Comparison of ENCODE assay signal across 8 cellular contexts in the genomic region with DNA sequence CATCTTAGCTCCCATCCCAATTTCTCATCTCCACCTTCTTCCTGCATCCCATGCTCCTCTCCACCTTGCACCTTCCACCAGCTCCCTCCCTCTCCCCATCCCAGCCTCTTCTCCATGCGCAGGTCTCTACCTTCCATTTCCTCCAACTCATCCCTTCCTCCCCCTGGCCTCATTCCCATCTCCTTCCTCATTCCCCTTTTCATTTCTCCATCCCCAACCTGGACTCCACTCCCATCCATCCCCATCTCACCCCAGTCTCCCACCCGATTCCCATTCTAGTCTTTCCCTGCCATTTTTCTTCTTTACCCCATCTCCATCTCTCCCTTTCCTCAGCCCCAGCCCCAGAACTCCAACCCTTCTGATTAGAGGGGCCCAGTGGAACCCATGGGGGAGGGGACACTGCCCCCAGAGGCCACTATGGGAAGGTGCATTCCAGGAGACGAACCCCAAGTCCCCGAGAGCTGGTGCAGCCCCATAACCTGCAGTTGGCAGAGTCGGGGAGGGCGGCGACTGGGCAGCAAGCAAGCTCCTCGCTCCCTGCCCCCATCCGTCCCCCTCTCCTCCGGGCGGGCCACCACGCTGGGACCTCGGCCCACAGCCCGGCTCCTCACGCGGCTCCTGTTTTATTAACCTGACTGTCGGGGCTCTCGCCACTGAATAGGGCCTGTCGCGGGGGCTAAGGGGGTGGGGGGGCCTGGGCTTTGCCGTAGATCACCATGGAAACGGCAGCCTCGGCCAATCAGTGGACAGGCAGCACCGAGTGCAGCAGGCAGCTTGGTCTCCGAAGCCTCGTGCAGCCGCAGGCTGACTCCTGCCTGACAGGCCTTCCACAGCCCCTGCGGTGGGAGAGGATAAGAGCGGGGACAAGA.
DNase-seq lines count a peak whose midpoint lies in the region; ATAC-seq and TF ChIP-seq lines count a peak whose summit lies in the region.

No MANE protein-coding gene starts in this region.

- H3K9ac ChIP-seq in SU-DHL-6 (ENCODE audit: low read length) = no peak overlapping the region

- peak; percentile 73 for ATAC-seq in HG02885 (IDR thresholded peaks at IDR 0.05; ENCODE audit: poor library complexity, unreplicated experiment)

- peak; percentile 83 for DNase-seq in NCI-H748 (lab: John Stamatoyannopoulos, UW; ENCODE audit: unreplicated experiment)
- DNase-seq in NCI-H748 treated with DMSO at 0.1 percent for 48 hours (lab: John Stamatoyannopoulos, UW) = no peak
- peak in 41 of 61 donors; percentile 18 to 83 (median 50) for DNase-seq in caudate nucleus (lab: John Stamatoyannopoulos, UW)
- peak; percentile 37 for DNase-seq in medulla oblongata (ENCODE audit: extremely low spot score)
- no peak for DNase-seq in MG63
- DNase-seq in A172 (ENCODE audit: low spot score) = no peak

- H3K27me3 ChIP-seq in SU-DHL-6 (ENCODE audit: low read length) (no peaks in the 10 kb centered on the region), MG63 (peaks cover 40% of the 10 kb centered on the region)

- H3K9me3 ChIP-seq in SU-DHL-6 (ENCODE audit: insufficient read depth, low read length) (no peaks in the 10 kb centered on the region), MG63 (0 out of 2 replicates have a peak, but pooled peaks cover 2% of the 10 kb centered on the region)

- H3K9me2 ChIP-seq in SU-DHL-6 (replicated peaks; ENCODE audit: insufficient read depth, low read length) = no peaks in the 10 kb centered on the region

- no peaks in the 10 kb centered on the region for H3K79me2 ChIP-seq in SU-DHL-6 (ENCODE audit: insufficient read depth, low read length)

- H3K36me3 ChIP-seq in SU-DHL-6 (ENCODE audit: low read length) (no peaks in the 10 kb centered on the region), MG63 (no peaks in the 10 kb centered on the region)

- H3K4me2 ChIP-seq in SU-DHL-6 (ENCODE audit: low read depth, low read length, poor library complexity, severe bottlenecking) = no peak overlapping the region

- H3K27ac ChIP-seq in SU-DHL-6 (ENCODE audit: low read depth, low read length) (no peak overlapping the region), caudate nucleus (ENCODE audit: low read depth, low read length) (no peak overlapping the region)

- H4K20me1 ChIP-seq in SU-DHL-6 (ENCODE audit: low read depth, low read length) = no peaks in the 10 kb centered on the region

- peak; percentile 76 for TF ChIP-seq CTCF in SU-DHL-6 (IDR thresholded peaks at IDR 0.05; ENCODE audit: insufficient read depth, low read length, poor library complexity, severe bottlenecking)

- H3F3A ChIP-seq in SU-DHL-6 (ENCODE audit: insufficient read depth) = no peaks in the 10 kb centered on the region

- H3K4me3 ChIP-seq in SU-DHL-6 (ENCODE audit: insufficient read depth, low read length, poor library complexity, severe bottlenecking) = no peak overlapping the region
- H3K4me3 ChIP-seq in MG63 = no peak overlapping the region

- H2AFZ ChIP-seq in SU-DHL-6 (ENCODE audit: low read depth, low read length, severe bottlenecking) = no peak overlapping the region

Comparison
In these comparisons a context has a peak if more than half of its experiments do, and no peak if none do; other contexts are left out.
1. DNase-seq: peak in NCI-H748 (single experiment), caudate nucleus (41 of 61) and medulla oblongata (single experiment); none in NCI-H748 treated with DMSO at 0.1 percent for 48 hours (single experiment), MG63 (single experiment) and A172 (single experiment).